Comparison of ENCODE assay signal across 31 cellular contexts in genomic region chr20:44405785-44406571, GRCh38. TPM values are rescaled to one million over a fixed set of nuclear protein-coding genes. Genes with fewer than 3 reads are reported as not detected.
"Had no signal": no experiment of that assay in that cellular context is flagged by ENCODE, and none has a peak within 500 bp of the region (broad histone marks: within the 10 kb centered on the region; RNA-seq: fewer than 3 reads in every experiment).

No MANE protein-coding gene starts in this region.

- H3K9me3 ChIP-seq: esophagus muscularis mucosa, sigmoid colon, testis, upper lobe of left lung had no signal

- H3K4me1 ChIP-seq: esophagus muscularis mucosa, sigmoid colon, upper lobe of left lung had no signal

- FAIRE-seq: endothelial cell of umbilical vein, frontal cortex had no signal

- H3K36me3 ChIP-seq: esophagus muscularis mucosa, sigmoid colon, upper lobe of left lung had no signal

- H3K27ac ChIP-seq: esophagus muscularis mucosa, sigmoid colon, testis, upper lobe of left lung had no signal

- H3K27me3 ChIP-seq: sigmoid colon, testis, upper lobe of left lung had no signal

- DNase-seq: activated CD4-positive, alpha-beta T cell treated with anti-CD3 and anti-CD28 coated beads, Interleukin-2, amount 10 ng/mL, durations not matched to agents 24 days and 14 days; activated CD8-positive, alpha-beta memory T cell treated with anti-CD3 and anti-CD28 coated beads, Interleukin-2, amount 10 ng/mL, durations not matched to agents 7 days and 5 days; activated CD8-positive, alpha-beta T cell treated with anti-CD3 and anti-CD28 coated beads for 36 hours; activated gamma-delta T cell; activated T-cell treated with anti-CD3 and anti-CD28 coated beads for 4 hours; effector memory CD4-positive, alpha-beta T cell; glutamatergic neuron; hippocampal formation; left ventricle myocardium superior; mesenchymal stem cell; naive B cell; sigmoid colon; stimulated activated CD4-positive, alpha-beta T cell treated with anti-CD3 and anti-CD28 coated beads, Interleukin-2, amount 100 ng/mL, for 48 hours; stimulated activated CD8-positive, alpha-beta memory T cell treated with anti-CD3 and anti-CD28 coated beads, Interleukin-4, amount 100 ng/mL, for 48 hours; stimulated activated naive B cell treated with anti-CD40 and anti-IgM and Interleukin-4, amounts not matched to agents 10 μg/mL and 1 μg/mL and 100 μg/mL, for 72 hours; SW 1271; T-helper 17 cell; testis; upper lobe of left lung had no signal

- H3K4me3 ChIP-seq: esophagus muscularis mucosa, sigmoid colon, testis, upper lobe of left lung had no signal

- ATAC-seq: activated CD8-positive, alpha-beta memory T cell treated with anti-CD3 and anti-CD28 coated beads, Interleukin-2, amount 10 ng/mL, durations not matched to agents 7 days and 5 days; activated CD8-positive, alpha-beta T cell treated with anti-CD3 and anti-CD28 coated beads for 36 hours; activated naive CD4-positive, alpha-beta T cell treated with anti-CD3 and anti-CD28 coated beads, Interleukin-2, amount 50 U/mL, for 72 hours; left ventricle myocardium superior; stimulated activated naive B cell treated with anti-CD40 and anti-IgM and Interleukin-4, amounts not matched to agents 10 μg/mL and 1 μg/mL and 100 μg/mL, for 72 hours; T-helper 17 cell had no signal

RNA-seq across cellular contexts. Expression of gene HNF4A, which starts 50.5 kb away (rescaled TPM):
- total RNA-seq: activated CD4-positive, alpha-beta T cell treated with anti-CD3 and anti-CD28 coated beads, Interleukin-2, amount 10 ng/mL, durations not matched to agents 24 days and 14 days; activated CD8-positive, alpha-beta memory T cell treated with anti-CD3 and anti-CD28 coated beads, Interleukin-2, amount 10 ng/mL, durations not matched to agents 7 days and 5 days; activated CD8-positive, alpha-beta T cell treated with anti-CD3 and anti-CD28 coated beads for 36 hours; activated naive CD4-positive, alpha-beta T cell treated with anti-CD3 and anti-CD28 coated beads, Interleukin-2, amount 50 U/mL, for 72 hours; activated T-helper 1 cell treated with anti-CD3 and anti-CD28 coated beads, Interleukin-12 subunit alpha, Interleukin-12 subunit beta, Interleukin-2, Interleukin-4 antibody, amounts not matched to agents 30 ng/mL and 10 ng/mL and 1 ng/mL, durations not matched to agents 14 hours and 24 hours and 36 hours; aorta; cardiac septum; chondrocyte; endothelial cell of umbilical vein; frontal cortex; left ventricle myocardium superior; mononuclear cell; neural crest cell; omental fat pad; posterior vena cava; T-helper 17 cell had no signal
- polyA plus RNA-seq: endothelial cell of umbilical vein had no signal
